ENCODE assay signal across 1 cellular context in genomic region chr2:121886059-121886458, GRCh38.
TF ChIP-seq lines count a peak whose summit lies in the region.

No MANE protein-coding gene starts in this region.

TF ChIP-seq in K562, 482 proteins besides CTCF, POLR2A, EP300 and RAD21 (continued from another document and continues in another):
- no peak for TF ChIP-seq ZBTB40 (IDR thresholded peaks at IDR 0.05)
- no peak for TF ChIP-seq ZBTB40 (CRISPR knock-in tag; IDR thresholded peaks at IDR 0.05)
- TF ChIP-seq THRAP3 (IDR thresholded peaks at IDR 0.05; ENCODE audit: borderline replicate concordance): no peak
- peak; percentile 34; the same call in 1 of the 2 replicates for TF ChIP-seq NFE2 (IDR thresholded peaks at IDR 0.05; ENCODE audit: low read depth)
- TF ChIP-seq AFF1 (IDR thresholded peaks at IDR 0.05; ENCODE audit: low read depth in 1 of 2, partially characterized antibody in 2 of 2): no peak
- no peak for TF ChIP-seq ZNF217 (CRISPR knock-in tag; IDR thresholded peaks at IDR 0.05)
- TF ChIP-seq, protein P1, sequence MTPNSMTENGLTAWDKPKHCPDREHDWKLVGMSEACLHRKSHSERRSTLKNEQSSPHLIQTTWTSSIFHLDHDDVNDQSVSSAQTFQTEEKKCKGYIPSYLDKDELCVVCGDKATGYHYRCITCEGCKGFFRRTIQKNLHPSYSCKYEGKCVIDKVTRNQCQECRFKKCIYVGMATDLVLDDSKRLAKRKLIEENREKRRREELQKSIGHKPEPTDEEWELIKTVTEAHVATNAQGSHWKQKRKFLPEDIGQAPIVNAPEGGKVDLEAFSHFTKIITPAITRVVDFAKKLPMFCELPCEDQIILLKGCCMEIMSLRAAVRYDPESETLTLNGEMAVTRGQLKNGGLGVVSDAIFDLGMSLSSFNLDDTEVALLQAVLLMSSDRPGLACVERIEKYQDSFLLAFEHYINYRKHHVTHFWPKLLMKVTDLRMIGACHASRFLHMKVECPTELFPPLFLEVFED (CRISPR knock-in tag; conservative IDR thresholded peaks at IDR 0.05): no peak
- no peak for TF ChIP-seq BDP1 (IDR thresholded peaks at IDR 0.05; ENCODE audit: insufficient read depth, insufficient read length)
- TF ChIP-seq PBX2 (CRISPR knock-in tag; IDR thresholded peaks at IDR 0.05; ENCODE audit: low read depth): no peak
- no peak for TF ChIP-seq PBX2 (tag; conservative IDR thresholded peaks at IDR 0.05; ENCODE audit: low read depth)
- TF ChIP-seq TRIM28 (IDR thresholded peaks at IDR 0.05): no peak
- TF ChIP-seq CTBP1 (IDR thresholded peaks at IDR 0.05; ENCODE audit: borderline replicate concordance): peak; percentile 68; the same call in 1 of the 2 replicates
- TF ChIP-seq, protein P2, sequence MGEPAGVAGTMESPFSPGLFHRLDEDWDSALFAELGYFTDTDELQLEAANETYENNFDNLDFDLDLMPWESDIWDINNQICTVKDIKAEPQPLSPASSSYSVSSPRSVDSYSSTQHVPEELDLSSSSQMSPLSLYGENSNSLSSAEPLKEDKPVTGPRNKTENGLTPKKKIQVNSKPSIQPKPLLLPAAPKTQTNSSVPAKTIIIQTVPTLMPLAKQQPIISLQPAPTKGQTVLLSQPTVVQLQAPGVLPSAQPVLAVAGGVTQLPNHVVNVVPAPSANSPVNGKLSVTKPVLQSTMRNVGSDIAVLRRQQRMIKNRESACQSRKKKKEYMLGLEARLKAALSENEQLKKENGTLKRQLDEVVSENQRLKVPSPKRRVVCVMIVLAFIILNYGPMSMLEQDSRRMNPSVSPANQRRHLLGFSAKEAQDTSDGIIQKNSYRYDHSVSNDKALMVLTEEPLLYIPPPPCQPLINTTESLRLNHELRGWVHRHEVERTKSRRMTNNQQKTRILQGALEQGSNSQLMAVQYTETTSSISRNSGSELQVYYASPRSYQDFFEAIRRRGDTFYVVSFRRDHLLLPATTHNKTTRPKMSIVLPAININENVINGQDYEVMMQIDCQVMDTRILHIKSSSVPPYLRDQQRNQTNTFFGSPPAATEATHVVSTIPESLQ (CRISPR knock-in tag; IDR thresholded peaks at IDR 0.05): no peak
- TF ChIP-seq ARID2 (IDR thresholded peaks at IDR 0.05): no peak
- TF ChIP-seq NR2C2 (CRISPR knock-in tag; IDR thresholded peaks at IDR 0.05): no peak
- no peak for TF ChIP-seq NR2C2 (tag; IDR thresholded peaks at IDR 0.05)
- no peak for TF ChIP-seq ARID4B (CRISPR knock-in tag; IDR thresholded peaks at IDR 0.05)
- TF ChIP-seq BACH1 (tag; IDR thresholded peaks at IDR 0.05): no peak
- TF ChIP-seq CREBBP (IDR thresholded peaks at IDR 0.05; ENCODE audit: low read depth, low read length): no peak
- TF ChIP-seq MAFK (IDR thresholded peaks at IDR 0.05; ENCODE audit: low read length): no peak
- peak; percentile 58; the same call in 1 of the 2 replicates for TF ChIP-seq ARID1B (IDR thresholded peaks at IDR 0.05)
- peak in 1 of 2 experiments; percentile 33; a peak in 1 of 4 replicates for TF ChIP-seq TRIM24 (IDR thresholded peaks at IDR 0.05)
- no peak for TF ChIP-seq RFX1 (IDR thresholded peaks at IDR 0.05)
- 0 out of 2 replicates have a peak, but pooled peaks have one; percentile 13 for TF ChIP-seq VEZF1 (CRISPR knock-in tag; IDR thresholded peaks at IDR 0.05)
- no peak for TF ChIP-seq SMARCA5 (IDR thresholded peaks at IDR 0.05)
- TF ChIP-seq PKNOX1 (IDR thresholded peaks at IDR 0.05): no peak
- no peak for TF ChIP-seq LARP7 (IDR thresholded peaks at IDR 0.05)
